22 cellular contexts compared by ENCODE assay signal in the genomic region with DNA sequence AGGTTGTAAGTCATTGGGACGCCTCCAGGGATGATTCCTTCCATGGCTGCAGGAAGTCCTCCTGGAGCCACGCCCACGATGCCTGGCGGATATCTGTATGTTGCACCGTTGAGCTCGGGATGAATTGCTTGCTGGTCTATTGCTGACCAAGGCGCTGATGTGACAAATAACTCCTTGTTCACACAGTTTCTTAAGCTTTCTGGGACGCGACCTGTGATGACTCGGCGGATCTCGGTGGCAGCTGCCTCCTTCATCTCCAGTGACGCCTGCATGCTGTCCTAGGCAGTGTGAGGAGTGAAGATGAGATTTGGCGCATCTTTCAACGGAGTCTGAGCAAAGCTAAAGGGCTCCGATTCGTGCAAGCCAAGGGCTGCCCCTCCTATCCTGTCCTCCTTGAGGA. TPM values are rescaled to one million over a fixed set of nuclear protein-coding genes. Genes with fewer than 3 reads are reported as not detected.
DNase-seq lines count a peak whose midpoint lies in the region; ATAC-seq, FAIRE-seq and TF ChIP-seq lines count a peak whose summit lies in the region.
"Had no signal": no experiment of that assay in that cellular context is flagged by ENCODE, and none has a peak within 500 bp of the region (broad histone marks: within the 10 kb centered on the region; RNA-seq: fewer than 3 reads in every experiment).

No MANE protein-coding gene starts in this region.

- no peak overlapping the region for H3K27ac ChIP-seq in GM23338 (ENCODE audit: low read depth)
- H3K27ac ChIP-seq in keratinocyte (ENCODE audit: control insufficient read depth, insufficient read depth, low read length), result no peak overlapping the region
- H3K27ac ChIP-seq: BLaER1, C4-2B had no signal

- H3K4me2 ChIP-seq in GM23338 (no peak overlapping the region), keratinocyte (ENCODE audit: control insufficient read depth, extremely low read depth, insufficient read depth, low read depth, low read length) (no peak overlapping the region)
- H3K4me2 ChIP-seq: BLaER1 had no signal

- no peaks in the 10 kb centered on the region for H3K4me1 ChIP-seq in GM23338 (ENCODE audit: insufficient read depth)
- no peaks in the 10 kb centered on the region for H3K4me1 ChIP-seq in keratinocyte (ENCODE audit: control insufficient read depth, extremely low read depth, insufficient read depth, low read length)
- H3K4me1 ChIP-seq: Caco-2, HAP-1 had no signal

- intact Hi-C loops in activated naive CD4-positive, alpha-beta T cell treated with anti-CD3 and anti-CD28 coated beads for 36 hours (cut with micrococcal nuclease), result no loop called here
- intact Hi-C loops in posterior cingulate gyrus (cut with DNase I), result no loop called here

- no peaks in the 10 kb centered on the region for H3K9me1 ChIP-seq in keratinocyte (ENCODE audit: control insufficient read depth, extremely low read depth, insufficient read depth, low read length)

- no peaks in the 10 kb centered on the region for H3K27me3 Mint-ChIP-seq in activated naive CD4-positive, alpha-beta T cell treated with anti-CD3 and anti-CD28 coated beads, Interleukin-2, amount 50 U/mL, for 24 hours
- H3K27me3 Mint-ChIP-seq in activated naive CD4-positive, alpha-beta T cell treated with anti-CD3 and anti-CD28 coated beads for 36 hours (ENCODE audit: low read depth), result no peaks in the 10 kb centered on the region
- peaks cover 5% of the 10 kb centered on the region for H3K27me3 Mint-ChIP-seq in GM23338 (ENCODE audit: insufficient read depth, low read depth, poor library complexity)
- H3K27me3 Mint-ChIP-seq: B cell; CD4-positive, CD25-positive, alpha-beta regulatory T cell had no signal

- no peaks in the 10 kb centered on the region for H3K79me2 ChIP-seq in GM23338 (replicated peaks; ENCODE audit: insufficient read depth)
- no peaks in the 10 kb centered on the region for H3K79me2 ChIP-seq in keratinocyte (ENCODE audit: control insufficient read depth, insufficient read depth, low read length)

- peak; percentile 77 for FAIRE-seq in HTR-8/SVneo (lab: Jason Lieb, UNC)
- peak; percentile 32 for FAIRE-seq in keratinocyte (lab: Jason Lieb, UNC)
- FAIRE-seq: GM12891, GM18507, H54 had no signal

- H2AFZ ChIP-seq in GM23338 (no peak overlapping the region), keratinocyte (ENCODE audit: control insufficient read depth, low read length) (no peak overlapping the region)

- no peak overlapping the region for H3K4me3 ChIP-seq in GM23338
- H3K4me3 ChIP-seq in keratinocyte (ENCODE audit: control insufficient read depth in 2 of 3, extremely low read depth in 1 of 3, insufficient read depth in 2 of 3, low read depth in 1 of 3, low read length in 3 of 3), result no peak overlapping the region
- H3K4me3 ChIP-seq: BLaER1, HAP-1 had no signal

- CTCF ChIA-PET in activated naive CD4-positive, alpha-beta T cell treated with anti-CD3 and anti-CD28 coated beads for 36 hours (lab: Charles Lee), result no interaction called here

- H4K20me1 ChIP-seq in GM23338 (replicated peaks; ENCODE audit: insufficient read depth) (no peaks in the 10 kb centered on the region), keratinocyte (ENCODE audit: control insufficient read depth, extremely low read depth, insufficient read depth, low read length) (no peaks in the 10 kb centered on the region)
- H4K20me1 ChIP-seq: BLaER1 had no signal

- H3K9me3 Mint-ChIP-seq in activated naive CD4-positive, alpha-beta T cell treated with anti-CD3 and anti-CD28 coated beads, Interleukin-2, amount 50 U/mL, for 24 hours, result peaks cover 14% of the 10 kb centered on the region
- peaks cover 42% of the 10 kb centered on the region for H3K9me3 Mint-ChIP-seq in activated naive CD4-positive, alpha-beta T cell treated with anti-CD3 and anti-CD28 coated beads for 36 hours
- H3K9me3 Mint-ChIP-seq in GM23338, result peaks cover 81% of the 10 kb centered on the region

- no peak overlapping the region for H3K9ac ChIP-seq in keratinocyte (ENCODE audit: control insufficient read depth, extremely low read depth, insufficient read depth, low read length)
- H3K9ac ChIP-seq: BLaER1 had no signal

- TF ChIP-seq CTCF in GM23338 (conservative IDR thresholded peaks at IDR 0.05; ENCODE audit: low read depth in 2 of 2) (no peak), keratinocyte (optimal IDR thresholded peaks at IDR 0.05 in 1 of 3, IDR thresholded peaks at IDR 0.05 in 1 of 3, conservative IDR thresholded peaks at IDR 0.05 in 1 of 3; ENCODE audit: extremely low read depth in 1 of 3, insufficient read depth in 2 of 3, low read length in 3 of 3) (no peak)

- H3K4me1 Mint-ChIP-seq in activated naive CD4-positive, alpha-beta T cell treated with anti-CD3 and anti-CD28 coated beads, Interleukin-2, amount 50 U/mL, for 24 hours, result no peaks in the 10 kb centered on the region
- H3K4me1 Mint-ChIP-seq in activated naive CD4-positive, alpha-beta T cell treated with anti-CD3 and anti-CD28 coated beads for 36 hours (ENCODE audit: low read depth), result no peaks in the 10 kb centered on the region
- no peaks in the 10 kb centered on the region for H3K4me1 Mint-ChIP-seq in GM23338

- H3K27me3 ChIP-seq in GM23338 (ENCODE audit: insufficient read depth) (no peaks in the 10 kb centered on the region), keratinocyte (ENCODE audit: control insufficient read depth, extremely low read depth, insufficient read depth, low read length) (no peaks in the 10 kb centered on the region)
- H3K27me3 ChIP-seq: BLaER1 had no signal

- H3K4me3 Mint-ChIP-seq in activated naive CD4-positive, alpha-beta T cell treated with anti-CD3 and anti-CD28 coated beads, Interleukin-2, amount 50 U/mL, for 24 hours, result no peak overlapping the region
- no peak overlapping the region for H3K4me3 Mint-ChIP-seq in activated naive CD4-positive, alpha-beta T cell treated with anti-CD3 and anti-CD28 coated beads for 36 hours
- H3K4me3 Mint-ChIP-seq in GM23338, result no peak overlapping the region
- H3K4me3 Mint-ChIP-seq: B cell; CD8-positive, alpha-beta T cell; HFFc6 had no signal

- peaks cover 3% of the 10 kb centered on the region for H3K9me3 ChIP-seq in keratinocyte (ENCODE audit: control insufficient read depth, low read depth, low read length)
- H3K9me3 ChIP-seq: HAP-1 had no signal

- no peak for DNase-seq in activated naive CD4-positive, alpha-beta T cell treated with anti-CD3 and anti-CD28 coated beads for 36 hours
- DNase-seq in GM23338 (ENCODE audit: low spot score) (peak; percentile 14), HTR-8/SVneo (ENCODE audit: insufficient read length, low spot score) (no peak), keratinocyte (ENCODE audit: low read depth, low spot score) (no peak), NCI-H2196 (lab: John Stamatoyannopoulos, UW; ENCODE audit: unreplicated experiment) (no peak), posterior cingulate gyrus (no peak)
- DNase-seq: Caco-2; CD4-positive, CD25-positive, alpha-beta regulatory T cell; CD8-positive, alpha-beta T cell; DMS153; DMS79 treated with DMSO at 0.1 percent for 48 hours; GF-D8; GOT3; HFFc6 had no signal

- H3K9me2 ChIP-seq in GM23338 (ENCODE audit: insufficient read depth), result no peaks in the 10 kb centered on the region

- dilution Hi-C loops in keratinocyte (cut with MboI; ENCODE audit: extremely low pct_ligation_motif_present, low sequenced_read_pairs), result no loop called here

- H3K36me3 ChIP-seq in GM23338 (ENCODE audit: insufficient read depth) (no peaks in the 10 kb centered on the region), keratinocyte (ENCODE audit: control insufficient read depth in 2 of 2, extremely low read depth in 1 of 2, insufficient read depth in 2 of 2, low read length in 2 of 2) (no peaks in the 10 kb centered on the region)
- H3K36me3 ChIP-seq: HAP-1 had no signal

- no peaks in the 10 kb centered on the region for H3F3A ChIP-seq in GM23338 (replicated peaks; ENCODE audit: low read depth)

- peaks cover 8% of the 10 kb centered on the region for H3K36me3 Mint-ChIP-seq in activated naive CD4-positive, alpha-beta T cell treated with anti-CD3 and anti-CD28 coated beads, Interleukin-2, amount 50 U/mL, for 24 hours
- H3K36me3 Mint-ChIP-seq in activated naive CD4-positive, alpha-beta T cell treated with anti-CD3 and anti-CD28 coated beads for 36 hours (ENCODE audit: low read depth), result peaks cover 11% of the 10 kb centered on the region
- peaks cover 16% of the 10 kb centered on the region for H3K36me3 Mint-ChIP-seq in GM23338 (ENCODE audit: low read depth)

- peak overlapping the region; percentile 51 for H3K27ac Mint-ChIP-seq in activated naive CD4-positive, alpha-beta T cell treated with anti-CD3 and anti-CD28 coated beads, Interleukin-2, amount 50 U/mL, for 24 hours
- H3K27ac Mint-ChIP-seq in activated naive CD4-positive, alpha-beta T cell treated with anti-CD3 and anti-CD28 coated beads for 36 hours, result no peak overlapping the region
- no peak overlapping the region for H3K27ac Mint-ChIP-seq in GM23338
- H3K27ac Mint-ChIP-seq: B cell; CD4-positive, CD25-positive, alpha-beta regulatory T cell; CD8-positive, alpha-beta T cell; HFFc6 had no signal

- no peak for ATAC-seq in GM23338
- ATAC-seq: CD8-positive, alpha-beta T cell had no signal

TF ChIP-seq in GM23338, 12 proteins besides CTCF, POLR2A, EP300 and RAD21 (continues in another document):
- no peak for TF ChIP-seq STAT1 (IDR thresholded peaks at IDR 0.05; ENCODE audit: unreplicated experiment)

RNA-seq across cellular contexts. Expression of a gene that starts 7.6 kb away (rescaled TPM):
- 1 to 10 TPM; 4.4 to 5.3 TPM for total RNA-seq in activated naive CD4-positive, alpha-beta T cell treated with anti-CD3 and anti-CD28 coated beads for 36 hours
- 18.0 and 22.8 TPM in 2 replicates for total RNA-seq in GM23338 (2014; rRNA removed; shearing (Covaris generic))
- polyA plus RNA-seq in GM23338 (2016; fragmentation: Nextera tagmentation; extraction: Ambion mirVana), result 8.5 and 11.9 TPM in 2 replicates
- polyA plus RNA-seq in keratinocyte, result 1.7 to 3.9 TPM (median 1.9 TPM) in 3 replicates
- 1.1 TPM for polyA plus RNA-seq in keratinocyte (2011; ENCODE audit: low read depth)
- 0.90 and 2.4 TPM in 2 replicates for polyA plus RNA-seq in keratinocyte (2011; cell fraction: cytosol; rRNA removed)
- 4.9 and 5.2 TPM in 2 replicates for polyA plus RNA-seq in keratinocyte (2011; cell fraction: nucleus; rRNA removed)
- 2.0 and 3.2 TPM in 2 replicates for polyA plus RNA-seq in keratinocyte (2012; ENCODE audit: low replicate concordance)
- 3.4 to 7.0 TPM (median 4.3 TPM) in 3 replicates for polyA minus RNA-seq in keratinocyte
- polyA minus RNA-seq in keratinocyte (2011; cell fraction: cytosol; rRNA and poly(A)+ RNA removed), result 1.3 TPM
- 1.6 and 5.5 TPM in 2 replicates for polyA minus RNA-seq in keratinocyte (2011; cell fraction: nucleus; rRNA and poly(A)+ RNA removed)

RNA-seq across cellular contexts. Expression of a gene that starts 31.1 kb away (rescaled TPM):
- total RNA-seq in activated naive CD4-positive, alpha-beta T cell treated with anti-CD3 and anti-CD28 coated beads for 36 hours, result 1 to 10 TPM; 3.7 to 5.4 TPM
- total RNA-seq in GM23338 (2014; rRNA removed; shearing (Covaris generic)), result 32.6 and 35.9 TPM in 2 replicates
- polyA plus RNA-seq in GM23338 (2016; fragmentation: Nextera tagmentation; extraction: Ambion mirVana) (19.4 and 26.8 TPM in 2 replicates), keratinocyte (5.7 to 14.1 TPM (median 11.3 TPM) in 3 replicates)
- polyA plus RNA-seq in keratinocyte (2011; ENCODE audit: low read depth), result 9.6 TPM
- 4.2 and 8.4 TPM in 2 replicates for polyA plus RNA-seq in keratinocyte (2011; cell fraction: cytosol; rRNA removed)
- polyA plus RNA-seq in keratinocyte (2011; cell fraction: nucleus; rRNA removed), result 9.0 and 12.1 TPM in 2 replicates
- 8.5 and 11.3 TPM in 2 replicates for polyA plus RNA-seq in keratinocyte (2012; ENCODE audit: low replicate concordance)
- 3.2 to 16.0 TPM (median 16.0 TPM) in 3 replicates for polyA minus RNA-seq in keratinocyte
- 32.4 TPM for polyA minus RNA-seq in keratinocyte (2011; cell fraction: cytosol; rRNA and poly(A)+ RNA removed)
- polyA minus RNA-seq in keratinocyte (2011; cell fraction: nucleus; rRNA and poly(A)+ RNA removed), result 20.6 and 33.7 TPM in 2 replicates
